In the genomic region with DNA sequence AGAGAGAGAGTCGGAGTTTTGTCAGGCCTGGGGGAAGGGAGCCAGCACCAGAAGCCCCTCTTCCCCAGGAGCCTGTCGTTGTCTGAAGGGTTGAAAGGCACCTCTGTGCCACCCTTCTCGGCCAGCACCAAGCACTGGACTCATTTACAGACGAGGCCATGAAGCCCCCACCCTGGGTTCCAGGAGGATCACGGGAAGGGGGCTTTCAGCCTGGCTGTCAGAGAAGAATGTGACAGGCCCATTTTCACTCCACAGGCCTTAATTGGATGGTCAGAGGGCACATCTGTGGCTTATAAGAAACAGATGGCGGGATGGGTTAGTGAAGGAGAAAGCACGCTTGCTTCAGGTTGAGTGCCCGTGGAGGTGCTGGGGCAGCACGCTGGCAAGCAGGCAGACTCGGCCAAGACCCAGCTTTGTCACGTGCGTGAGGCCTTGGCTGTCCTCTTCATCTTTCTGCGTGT, we compare ENCODE assay signal across 14 cellular contexts.
A peak's percentile ranks its signal among the peaks of the same experiment; 100 is the strongest.
DNase-seq lines count a peak whose midpoint lies in the region; ATAC-seq and TF ChIP-seq lines count a peak whose summit lies in the region.
"Had no signal": no experiment of that assay in that cellular context is flagged by ENCODE, and none has a peak within 500 bp of the region (broad histone marks: within the 10 kb centered on the region; RNA-seq: fewer than 3 reads in every experiment).

No MANE protein-coding gene starts in this region.

- DNase-seq in activated CD4-positive, alpha-beta T cell treated with anti-CD3 and anti-CD28 coated beads, Interleukin-2, amount 10 ng/mL, durations not matched to agents 24 days and 14 days = no peak
- no peak for DNase-seq in activated CD4-positive, alpha-beta T cell treated with anti-CD3 and anti-CD28 coated beads, Interleukin-2, amount 50 U/mL, for 1 hour
- no peak for DNase-seq in activated naive CD8-positive, alpha-beta T cell treated with anti-CD3 and anti-CD28 coated beads, Interleukin-2, amount 50 U/mL, for 24 hours
- DNase-seq in mesothelial cell of epicardium (ENCODE audit: low spot score in 2 of 2, unreplicated experiment in 2 of 2) (no peak), transverse colon (no peak), LoVo (ENCODE audit: low spot score) (no peak), RPMI8226 (no peak)
- DNase-seq: activated CD4-positive, alpha-beta memory T cell treated with anti-CD3 and anti-CD28 coated beads, Interleukin-2, amount 10 ng/mL, durations not matched to agents 7 days and 5 days; amniotic stem cell; DMS79; MM.1S; NCI-H510A had no signal

- TF ChIP-seq EP300 in transverse colon (IDR thresholded peaks at IDR 0.05; ENCODE audit: low read depth) = no peak

- no peaks in the 10 kb centered on the region for H3K27me3 Mint-ChIP-seq in activated CD4-positive, alpha-beta T cell treated with anti-CD3 and anti-CD28 coated beads, Interleukin-2, amount 10 ng/mL, durations not matched to agents 24 days and 14 days
- no peaks in the 10 kb centered on the region for H3K27me3 Mint-ChIP-seq in activated naive CD8-positive, alpha-beta T cell treated with anti-CD3 and anti-CD28 coated beads, Interleukin-2, amount 50 U/mL, for 24 hours
- no peaks in the 10 kb centered on the region for H3K27me3 Mint-ChIP-seq in mesothelial cell of epicardium (ENCODE audit: low read depth)
- H3K27me3 Mint-ChIP-seq: activated CD4-positive, alpha-beta memory T cell treated with anti-CD3 and anti-CD28 coated beads, Interleukin-2, amount 10 ng/mL, durations not matched to agents 7 days and 5 days had no signal

- H3K4me1 Mint-ChIP-seq in activated CD4-positive, alpha-beta T cell treated with anti-CD3 and anti-CD28 coated beads, Interleukin-2, amount 10 ng/mL, durations not matched to agents 24 days and 14 days = peaks cover 71% of the 10 kb centered on the region
- H3K4me1 Mint-ChIP-seq in activated naive CD8-positive, alpha-beta T cell treated with anti-CD3 and anti-CD28 coated beads, Interleukin-2, amount 50 U/mL, for 24 hours = peaks cover 89% of the 10 kb centered on the region
- peaks cover 41% of the 10 kb centered on the region for H3K4me1 Mint-ChIP-seq in mesothelial cell of epicardium

- no peaks in the 10 kb centered on the region for H3K9me3 Mint-ChIP-seq in activated CD4-positive, alpha-beta T cell treated with anti-CD3 and anti-CD28 coated beads, Interleukin-2, amount 10 ng/mL, durations not matched to agents 24 days and 14 days
- H3K9me3 Mint-ChIP-seq in activated naive CD8-positive, alpha-beta T cell treated with anti-CD3 and anti-CD28 coated beads, Interleukin-2, amount 50 U/mL, for 24 hours = no peaks in the 10 kb centered on the region
- no peaks in the 10 kb centered on the region for H3K9me3 Mint-ChIP-seq in mesothelial cell of epicardium
- H3K9me3 Mint-ChIP-seq: activated CD4-positive, alpha-beta memory T cell treated with anti-CD3 and anti-CD28 coated beads, Interleukin-2, amount 10 ng/mL, durations not matched to agents 7 days and 5 days had no signal

- no peaks in the 10 kb centered on the region for H3K27me3 ChIP-seq in transverse colon

- in situ Hi-C loops in transverse colon (cut with MboI; ENCODE audit: low pct_ligation_motif_present in 1 of 4, low pct_unique_long_range_greater_than_20kb in 1 of 4, low sequenced_read_pairs in 3 of 4) = no loop called here

- H3K36me3 Mint-ChIP-seq in activated CD4-positive, alpha-beta T cell treated with anti-CD3 and anti-CD28 coated beads, Interleukin-2, amount 10 ng/mL, durations not matched to agents 24 days and 14 days (ENCODE audit: low read depth) = peaks cover 38% of the 10 kb centered on the region
- peaks cover 22% of the 10 kb centered on the region for H3K36me3 Mint-ChIP-seq in activated naive CD8-positive, alpha-beta T cell treated with anti-CD3 and anti-CD28 coated beads, Interleukin-2, amount 50 U/mL, for 24 hours (ENCODE audit: low read depth)
- peaks cover 9% of the 10 kb centered on the region for H3K36me3 Mint-ChIP-seq in mesothelial cell of epicardium

- H3K36me3 ChIP-seq in transverse colon = no peaks in the 10 kb centered on the region

- TF ChIP-seq CTCF in mesothelial cell of epicardium (IDR thresholded peaks at IDR 0.05; ENCODE audit: unreplicated experiment) (no peak), transverse colon (IDR thresholded peaks at IDR 0.05) (no peak)

- no peaks in the 10 kb centered on the region for H3K9me3 ChIP-seq in transverse colon
- H3K9me3 ChIP-seq: A549 had no signal

- peak overlapping the region; percentile 46 to 78 (median 56) for H3K27ac ChIP-seq in transverse colon
- H3K27ac ChIP-seq: A549 had no signal

- intact Hi-C loops in activated CD4-positive, alpha-beta T cell treated with anti-CD3 and anti-CD28 coated beads, Interleukin-2, amount 10 ng/mL, durations not matched to agents 24 days and 14 days (cut with micrococcal nuclease) = no loop called here
- intact Hi-C loops in transverse colon (cut with DNase I; ENCODE audit: low total_unique reads) = no loop called here

- peak overlapping the region; percentile 61 for H3K27ac Mint-ChIP-seq in activated CD4-positive, alpha-beta T cell treated with anti-CD3 and anti-CD28 coated beads, Interleukin-2, amount 10 ng/mL, durations not matched to agents 24 days and 14 days
- H3K27ac Mint-ChIP-seq in activated naive CD8-positive, alpha-beta T cell treated with anti-CD3 and anti-CD28 coated beads, Interleukin-2, amount 50 U/mL, for 24 hours = peak overlapping the region; percentile 72
- peak overlapping the region; percentile 90 for H3K27ac Mint-ChIP-seq in mesothelial cell of epicardium
- H3K27ac Mint-ChIP-seq: activated CD4-positive, alpha-beta memory T cell treated with anti-CD3 and anti-CD28 coated beads, Interleukin-2, amount 10 ng/mL, durations not matched to agents 7 days and 5 days had no signal

- TF ChIP-seq POLR2A in transverse colon (IDR thresholded peaks at IDR 0.05) = no peak

- 89% methylated on average over 13 of the region's 13 CpGs; no CpG with 5 or more reads in 1 of the 2 donors for WGBS in transverse colon (ENCODE audit: low coverage in 1 of 2), 2 donors

- peaks cover 30 to 54% (median 37%) of the 10 kb centered on the region in 4 donors for H3K4me1 ChIP-seq in transverse colon
- H3K4me1 ChIP-seq: A549 had no signal

- ATAC-seq in activated naive CD8-positive, alpha-beta T cell treated with anti-CD3 and anti-CD28 coated beads, Interleukin-2, amount 50 U/mL, for 24 hours = no peak
- no peak for ATAC-seq in GM21723 (IDR thresholded peaks at IDR 0.05; ENCODE audit: unreplicated experiment)
- ATAC-seq: A549 had no signal

- H3K4me3 Mint-ChIP-seq in activated CD4-positive, alpha-beta T cell treated with anti-CD3 and anti-CD28 coated beads, Interleukin-2, amount 10 ng/mL, durations not matched to agents 24 days and 14 days = no peak overlapping the region
- no peak overlapping the region for H3K4me3 Mint-ChIP-seq in activated naive CD8-positive, alpha-beta T cell treated with anti-CD3 and anti-CD28 coated beads, Interleukin-2, amount 50 U/mL, for 24 hours
- no peak overlapping the region for H3K4me3 Mint-ChIP-seq in mesothelial cell of epicardium
- H3K4me3 Mint-ChIP-seq: activated CD4-positive, alpha-beta memory T cell treated with anti-CD3 and anti-CD28 coated beads, Interleukin-2, amount 10 ng/mL, durations not matched to agents 7 days and 5 days had no signal

- no peak overlapping the region for H3K4me3 ChIP-seq in transverse colon
- H3K4me3 ChIP-seq: A549 had no signal
